ENCODE assay signal across 12 cellular contexts in genomic region chr2:181235683-181236459, GRCh38.
A peak's percentile ranks its signal among the peaks of the same experiment; 100 is the strongest.
DNase-seq lines count a peak whose midpoint lies in the region; ATAC-seq and TF ChIP-seq lines count a peak whose summit lies in the region.
"Had no signal": no experiment of that assay in that cellular context is flagged by ENCODE, and none has a peak within 500 bp of the region (broad histone marks: within the 10 kb centered on the region; RNA-seq: fewer than 3 reads in every experiment).

No MANE protein-coding gene starts in this region.

- no peak overlapping the region for H3K27ac Mint-ChIP-seq in activated CD8-positive, alpha-beta T cell treated with anti-CD3 and anti-CD28 coated beads for 36 hours
- H3K27ac Mint-ChIP-seq: H9 had no signal

- ATAC-seq in GM18858 (IDR thresholded peaks at IDR 0.05; ENCODE audit: unreplicated experiment) (peak; percentile 94), GM21515 (IDR thresholded peaks at IDR 0.05; ENCODE audit: unreplicated experiment) (peak; percentile 96), HG03135 (IDR thresholded peaks at IDR 0.05; ENCODE audit: unreplicated experiment) (peak; percentile 96)
- ATAC-seq in activated CD8-positive, alpha-beta T cell treated with anti-CD3 and anti-CD28 coated beads for 36 hours = peak; percentile 45
- ATAC-seq: SK-N-SH treated with all-trans-retinoic acid at 6 μM for 48 hours had no signal

- H3K27me3 Mint-ChIP-seq in activated CD8-positive, alpha-beta T cell treated with anti-CD3 and anti-CD28 coated beads for 36 hours = no peaks in the 10 kb centered on the region

- peaks cover 38% of the 10 kb centered on the region for H3K4me1 Mint-ChIP-seq in activated CD8-positive, alpha-beta T cell treated with anti-CD3 and anti-CD28 coated beads for 36 hours (ENCODE audit: low read depth)

- H3K27me3 ChIP-seq in MG63 = no peaks in the 10 kb centered on the region

- no peaks in the 10 kb centered on the region for H3K36me3 ChIP-seq in MG63

- no peak for TF ChIP-seq CTCF in activated CD8-positive, alpha-beta T cell treated with anti-CD3 and anti-CD28 coated beads for 36 hours (IDR thresholded peaks at IDR 0.05)

- peaks cover 5% of the 10 kb centered on the region for H3K9me3 Mint-ChIP-seq in activated CD8-positive, alpha-beta T cell treated with anti-CD3 and anti-CD28 coated beads for 36 hours
- H3K9me3 Mint-ChIP-seq: H9 had no signal

- POLR2A ChIA-PET in activated CD8-positive, alpha-beta T cell treated with anti-CD3 and anti-CD28 coated beads for 36 hours (lab: Charles Lee) = no interaction called here

- CTCF ChIA-PET in activated CD8-positive, alpha-beta T cell treated with anti-CD3 and anti-CD28 coated beads for 36 hours (lab: Charles Lee) = no interaction called here

- H3K36me3 Mint-ChIP-seq in activated CD8-positive, alpha-beta T cell treated with anti-CD3 and anti-CD28 coated beads for 36 hours (ENCODE audit: low read depth) = peaks cover 8% of the 10 kb centered on the region

- no peak overlapping the region for H3K4me3 ChIP-seq in MG63

- DNase-seq in activated CD8-positive, alpha-beta T cell treated with anti-CD3 and anti-CD28 coated beads for 36 hours = peak; percentile 27
- DNase-seq in NCI-H2196 (lab: John Stamatoyannopoulos, UW; ENCODE audit: unreplicated experiment) (no peak), MG63 (no peak), mesenteric fat pad (ENCODE audit: low spot score) (no peak), SHP77 (lab: John Stamatoyannopoulos, UW) (no peak)
- DNase-seq: activated T-cell treated with anti-CD3 and anti-CD28 coated beads, Interleukin-2, amount 50 U/mL, for 1 hour; H9; NCI-H1694 treated with DMSO at 0.1 percent for 48 hours had no signal

- no peak overlapping the region for H3K4me3 Mint-ChIP-seq in activated CD8-positive, alpha-beta T cell treated with anti-CD3 and anti-CD28 coated beads for 36 hours
- H3K4me3 Mint-ChIP-seq: H9 had no signal

- H3K9me3 ChIP-seq in MG63 = no peaks in the 10 kb centered on the region

- intact Hi-C loops in activated CD8-positive, alpha-beta T cell treated with anti-CD3 and anti-CD28 coated beads for 36 hours (cut with micrococcal nuclease) = no loop called here

Comparison
In these comparisons a context has a peak if more than half of its experiments do, and no peak if none do; other contexts are left out.
1. ATAC-seq: peak in every context shown above with its lines; median percentile 96 in GM21515; 96 in HG03135; 94 in GM18858; 45 in activated CD8-positive, alpha-beta T cell treated with anti-CD3 and anti-CD28 coated beads for 36 hours.